Comparison of ENCODE assay signal across 19 cellular contexts in the genomic region with DNA sequence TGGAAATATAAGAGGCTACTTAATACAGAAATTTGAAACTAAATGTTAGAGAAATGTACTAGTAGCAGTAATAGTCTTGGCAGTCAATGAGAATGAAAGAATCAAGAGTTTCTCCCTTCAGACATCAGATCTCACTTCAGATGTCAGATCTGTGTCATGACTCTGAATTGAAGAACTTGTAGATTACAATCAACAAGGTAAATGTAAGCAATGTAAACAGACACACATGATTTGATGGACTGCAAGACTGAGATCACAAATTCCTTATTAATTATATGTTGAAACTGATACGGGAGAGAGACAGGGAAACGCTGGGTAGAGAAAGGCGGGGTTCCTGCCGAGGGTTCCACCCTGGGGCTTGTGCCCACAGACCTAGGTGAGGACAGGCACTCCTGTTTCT.
"Had no signal": no experiment of that assay in that cellular context is flagged by ENCODE, and none has a peak within 500 bp of the region (broad histone marks: within the 10 kb centered on the region; RNA-seq: fewer than 3 reads in every experiment).

No MANE protein-coding gene starts in this region.

- DNase-seq: activated gamma-delta T cell treated with Interleukin-2 at 50 U/mL for 16 hours; activated T-cell treated with anti-CD3 and anti-CD28 coated beads, Interleukin-2, amount 50 U/mL, for 1 hour; anterior cingulate cortex; colonic mucosa; hypothalamus; ovary; spleen; stimulated activated CD4-positive, alpha-beta T cell treated with anti-CD3 and anti-CD28 coated beads, Interleukin-4, amount 100 ng/mL, for 1 hour; stimulated activated naive CD4-positive, alpha-beta T cell; T1000 had no signal

- H3K9me3 ChIP-seq: colonic mucosa, ovary, prostate gland, spleen had no signal

- H3K4me3 Mint-ChIP-seq: activated naive CD4-positive, alpha-beta T cell treated with anti-CD3 and anti-CD28 coated beads, Interleukin-2, amount 50 U/mL, for 24 hours; brain; central memory CD8-positive, alpha-beta T cell; memory B cell; natural killer cell treated with Interleukin-12 subunit alpha and Interleukin-12 subunit beta and Interleukin-15 and Interleukin-18, amount 100 ng/mL, for 72 hours; T-helper 1 cell treated with Interleukin-12 subunit alpha and Interleukin-12 subunit beta and Interleukin-4 antibody, amounts not matched to agents 30 μg/mL and 1 μg/mL, for 36 hours; WTC11 had no signal

- H3K36me3 ChIP-seq: colonic mucosa, ovary, prostate gland, spleen had no signal

- H3K27me3 Mint-ChIP-seq: activated naive CD4-positive, alpha-beta T cell treated with anti-CD3 and anti-CD28 coated beads, Interleukin-2, amount 50 U/mL, for 24 hours; brain; central memory CD8-positive, alpha-beta T cell; memory B cell; natural killer cell treated with Interleukin-12 subunit alpha and Interleukin-12 subunit beta and Interleukin-15 and Interleukin-18, amount 100 ng/mL, for 72 hours had no signal

- H3K36me3 Mint-ChIP-seq: activated naive CD4-positive, alpha-beta T cell treated with anti-CD3 and anti-CD28 coated beads, Interleukin-2, amount 50 U/mL, for 24 hours; brain; memory B cell; natural killer cell treated with Interleukin-12 subunit alpha and Interleukin-12 subunit beta and Interleukin-15 and Interleukin-18, amount 100 ng/mL, for 72 hours; WTC11 had no signal

- ATAC-seq: natural killer cell treated with Interleukin-12 subunit alpha and Interleukin-12 subunit beta and Interleukin-15 and Interleukin-18, amount 100 ng/mL, for 72 hours; WTC11 had no signal

- H3K4me3 ChIP-seq: colonic mucosa, ovary, prostate gland, spleen had no signal

- H3K9me3 Mint-ChIP-seq: activated naive CD4-positive, alpha-beta T cell treated with anti-CD3 and anti-CD28 coated beads, Interleukin-2, amount 50 U/mL, for 24 hours; brain; central memory CD8-positive, alpha-beta T cell; memory B cell; T-helper 1 cell treated with Interleukin-12 subunit alpha and Interleukin-12 subunit beta and Interleukin-4 antibody, amounts not matched to agents 30 μg/mL and 1 μg/mL, for 36 hours had no signal

- H3K4me1 ChIP-seq: colonic mucosa, prostate gland, spleen had no signal

- H3K27me3 ChIP-seq: colonic mucosa, ovary, spleen had no signal

- H3K27ac ChIP-seq: colonic mucosa, ovary, prostate gland, spleen had no signal

- H3K4me1 Mint-ChIP-seq: activated naive CD4-positive, alpha-beta T cell treated with anti-CD3 and anti-CD28 coated beads, Interleukin-2, amount 50 U/mL, for 24 hours; brain; central memory CD8-positive, alpha-beta T cell; memory B cell had no signal

- H3K27ac Mint-ChIP-seq: activated naive CD4-positive, alpha-beta T cell treated with anti-CD3 and anti-CD28 coated beads, Interleukin-2, amount 50 U/mL, for 24 hours; brain; memory B cell; natural killer cell treated with Interleukin-12 subunit alpha and Interleukin-12 subunit beta and Interleukin-15 and Interleukin-18, amount 100 ng/mL, for 72 hours; T-helper 1 cell treated with Interleukin-12 subunit alpha and Interleukin-12 subunit beta and Interleukin-4 antibody, amounts not matched to agents 30 μg/mL and 1 μg/mL, for 36 hours; WTC11 had no signal

- FAIRE-seq: frontal cortex had no signal
